Comparison of ENCODE assay signal across 9 cellular contexts in genomic region chrX:13759152-13759718, GRCh38. TPM values are rescaled to one million over a fixed set of nuclear protein-coding genes. Genes with fewer than 3 reads are reported as not detected.
DNase-seq lines count a peak whose midpoint lies in the region; ATAC-seq and TF ChIP-seq lines count a peak whose summit lies in the region.
"Had no signal": no experiment of that assay in that cellular context is flagged by ENCODE, and none has a peak within 500 bp of the region (broad histone marks: within the 10 kb centered on the region; RNA-seq: fewer than 3 reads in every experiment).

No MANE protein-coding gene starts in this region.

- no peaks in the 10 kb centered on the region for H3K27me3 ChIP-seq in PC-9 (ENCODE audit: insufficient read depth, low read depth)

- CTCF ChIA-PET in PC-9 (lab: Charles Lee) = no interaction called here

- no peak overlapping the region for H3K27ac ChIP-seq in PC-9

- DNase-seq in germinal center (ENCODE audit: low spot score) (peak; percentile 46), PC-9 (no peak), hypothalamus (lab: John Stamatoyannopoulos, UW) (no peak), NCI-H1105 (lab: John Stamatoyannopoulos, UW) (no peak), Right ventricle myocardium superior (no peak)
- DNase-seq: NCI-H1092 treated with DMSO at 0.1 percent for 48 hours had no signal

- ATAC-seq in GM18520 (IDR thresholded peaks at IDR 0.05; ENCODE audit: unreplicated experiment) (peak; percentile 50), GM21737 (IDR thresholded peaks at IDR 0.05; ENCODE audit: unreplicated experiment) (peak; percentile 66), HG03521 (IDR thresholded peaks at IDR 0.05; ENCODE audit: unreplicated experiment) (peak; percentile 60), Right ventricle myocardium superior (ENCODE audit: poor library complexity) (no peak)

- no peak overlapping the region for H3K4me2 ChIP-seq in PC-9

- no peaks in the 10 kb centered on the region for H3F3A ChIP-seq in PC-9 (ENCODE audit: insufficient read depth, low read depth)

- H3K9me2 ChIP-seq in PC-9 (ENCODE audit: insufficient read depth) = no peaks in the 10 kb centered on the region

- no peak for TF ChIP-seq CTCF in PC-9 (conservative IDR thresholded peaks at IDR 0.05)

- H4K20me1 ChIP-seq in PC-9 (ENCODE audit: insufficient read depth) = no peaks in the 10 kb centered on the region

- peaks cover 18% of the 10 kb centered on the region for H3K36me3 ChIP-seq in PC-9 (ENCODE audit: low read depth)

- intact Hi-C loops in PC-9 (cut with micrococcal nuclease; ENCODE audit: unreplicated experiment) (no loop called here), Right ventricle myocardium superior (cut with DNase I) (no loop called here)

- no peak overlapping the region for H2AFZ ChIP-seq in PC-9

- POLR2A ChIA-PET in PC-9 (lab: Charles Lee; ENCODE audit: unreplicated experiment) = no interaction called here

- no peaks in the 10 kb centered on the region for H3K9me3 ChIP-seq in PC-9 (ENCODE audit: insufficient read depth, low read depth)

- H3K79me2 ChIP-seq in PC-9 (ENCODE audit: low read depth) = no peaks in the 10 kb centered on the region

- BruUV-seq in PC-9 (replicated peaks; lab: Mats Ljungman, UMichigan) = no TSS peak

- H3K4me1 ChIP-seq in PC-9 (replicated peaks; ENCODE audit: insufficient read depth) = no peaks in the 10 kb centered on the region

- no peak overlapping the region for H3K4me3 ChIP-seq in PC-9

RNA-seq across cellular contexts. Expression of gene OFD1, which starts 24.7 kb away (rescaled TPM):
- total RNA-seq in PC-9 (2021) = 31.6 and 35.6 TPM in 2 replicates
- 7.0 TPM for total RNA-seq in Right ventricle myocardium superior

RNA-seq across cellular contexts. Expression of gene TRAPPC2, which starts 24.8 kb away (rescaled TPM):
- total RNA-seq in PC-9 (2021) (18.5 and 23.6 TPM in 2 replicates), Right ventricle myocardium superior (6.8 TPM)

RNA-seq across cellular contexts. Expression of gene GPM6B, which starts 57.7 kb away (rescaled TPM):
- total RNA-seq in PC-9 (2021) = not detected in 2 replicates
- total RNA-seq in Right ventricle myocardium superior = 5.3 TPM
